ENCODE assay signal across 8 cellular contexts in the genomic region with DNA sequence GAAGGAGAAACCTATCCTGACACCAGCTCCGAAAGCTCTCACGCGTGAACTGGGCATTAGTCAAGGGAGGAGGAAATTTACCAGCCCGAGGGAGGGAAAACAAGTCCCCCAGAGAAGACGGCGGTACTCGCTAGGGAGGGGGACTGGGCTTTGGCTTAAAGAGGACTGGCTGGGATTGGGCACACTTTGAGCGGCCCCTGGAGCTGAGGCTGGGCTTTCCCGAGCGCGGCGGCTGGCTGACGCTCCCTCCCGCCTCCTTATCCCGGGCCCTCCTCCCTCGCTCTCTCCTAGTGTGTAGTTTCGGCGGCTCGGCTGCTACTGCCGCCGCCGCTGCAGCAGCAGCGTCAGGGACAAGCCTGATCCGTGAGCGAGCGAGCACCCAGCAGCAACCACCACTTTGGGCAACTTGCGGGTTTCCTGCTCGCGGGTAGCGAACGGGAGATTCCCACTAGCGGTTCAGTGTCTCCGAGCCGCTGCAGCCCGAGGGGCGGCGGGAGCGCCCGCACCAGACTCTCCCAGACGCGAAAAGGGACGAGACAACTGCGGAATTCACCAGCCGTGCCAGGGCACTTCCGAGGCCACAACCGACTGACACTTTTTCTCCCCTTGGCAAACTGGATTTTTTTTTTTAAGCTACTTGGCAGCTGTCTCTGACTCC. TPM values are rescaled to one million over a fixed set of nuclear protein-coding genes. Genes with fewer than 3 reads are reported as not detected.
DNase-seq lines count a peak whose midpoint lies in the region; TF ChIP-seq lines count a peak whose summit lies in the region.

No MANE protein-coding gene starts in this region.

- H2AFZ ChIP-seq in GM23248: peak overlapping the region; percentile 73

- peak overlapping the region; percentile 93 for H3K4me2 ChIP-seq in GM23248 (ENCODE audit: unreplicated experiment)

- H3K27me3 ChIP-seq in GM23248 (replicated peaks; ENCODE audit: insufficient read depth) (peaks cover 48% of the 10 kb centered on the region), SJCRH30 (no peaks in the 10 kb centered on the region), uterus (no peaks in the 10 kb centered on the region)

- TF ChIP-seq POLR2A in uterus (IDR thresholded peaks at IDR 0.05): peak in 1 of 2 donors; percentile 22

- H3K4me1 ChIP-seq in GM23248 (ENCODE audit: insufficient read depth): peaks cover 3% of the 10 kb centered on the region; the same call in 1 of the 2 replicates
- H3K4me1 ChIP-seq in SJCRH30: peaks cover 7% of the 10 kb centered on the region
- peaks cover 3% of the 10 kb centered on the region for H3K4me1 ChIP-seq in mesodermal cell (ENCODE audit: control insufficient read depth, insufficient read depth, low read length, poor library complexity, severe bottlenecking)
- H3K4me1 ChIP-seq in uterus: no peaks in the 10 kb centered on the region

- peak overlapping the region; percentile 50 for H3K4me3 ChIP-seq in AG10803 (ENCODE audit: low read length)
- peak overlapping the region; percentile 72 for H3K4me3 ChIP-seq in GM23248
- H3K4me3 ChIP-seq in SJCRH30: peak overlapping the region; percentile 82
- H3K4me3 ChIP-seq in epithelial cell of proximal tubule (ENCODE audit: low read depth, low read length): peak overlapping the region; percentile 47
- peak overlapping the region; percentile 73 for H3K4me3 ChIP-seq in mesodermal cell (ENCODE audit: extremely low read depth, insufficient read depth, low read length, poor library complexity, severe bottlenecking)
- H3K4me3 ChIP-seq in uterus: peak overlapping the region; percentile 55 to 62

- no peaks in the 10 kb centered on the region for H3K79me2 ChIP-seq in GM23248 (ENCODE audit: insufficient read depth)

- no peaks in the 10 kb centered on the region for H4K20me1 ChIP-seq in GM23248 (ENCODE audit: insufficient read depth)

- DNase-seq in AG10803 (ENCODE audit: low read depth) (peak; percentile 13), GM23248 (peak; percentile 67), SJCRH30 (peak; percentile 89 to 90), epithelial cell of proximal tubule (ENCODE audit: low read depth) (no peak), uterus (peak; percentile 55 to 66), cortex of kidney (lab: John Stamatoyannopoulos, UW) (no peak), OCI-M2 (lab: John Stamatoyannopoulos, UW; ENCODE audit: unreplicated experiment) (no peak)

- H3K9me2 ChIP-seq in GM23248 (ENCODE audit: insufficient read depth): no peaks in the 10 kb centered on the region

- H3K36me3 ChIP-seq in GM23248 (ENCODE audit: low read depth): no peaks in the 10 kb centered on the region
- H3K36me3 ChIP-seq in SJCRH30: peaks cover 29% of the 10 kb centered on the region
- H3K36me3 ChIP-seq in mesodermal cell (ENCODE audit: control insufficient read depth, insufficient read depth, low read length): peaks cover 20% of the 10 kb centered on the region
- H3K36me3 ChIP-seq in uterus: no peaks in the 10 kb centered on the region

- in situ Hi-C loops in GM23248 (cut with MboI): no loop called here

- no peak for TF ChIP-seq CTCF in AG10803 (conservative IDR thresholded peaks at IDR 0.05; ENCODE audit: low read length)
- TF ChIP-seq CTCF in epithelial cell of proximal tubule (conservative IDR thresholded peaks at IDR 0.05; ENCODE audit: low read depth, low read length): no peak
- TF ChIP-seq CTCF in uterus (IDR thresholded peaks at IDR 0.05): no peak

- H3K27ac ChIP-seq in GM23248 (no peak overlapping the region), SJCRH30 (peak overlapping the region; percentile 92), mesodermal cell (ENCODE audit: low read depth, low read length, severe bottlenecking) (peak overlapping the region; percentile 97), uterus (peak overlapping the region; percentile 75 to 86)

- WGBS in GM23248 (ENCODE audit: low coverage in 1 of 2, low lambda C conversion rate in 2 of 2, missing lambda C conversion rate in 2 of 2), 2 experiments: 2% methylated on average over 38 to 46 of the region's 46 CpGs
- WGBS in mesodermal cell (ENCODE audit: insufficient coverage in 2 of 2), 2 experiments: 0% methylated on average over 27 to 46 of the region's 46 CpGs

- H3K9me3 ChIP-seq in GM23248 (ENCODE audit: low read depth): no peaks in the 10 kb centered on the region
- no peaks in the 10 kb centered on the region for H3K9me3 ChIP-seq in SJCRH30 (replicated peaks)
- no peaks in the 10 kb centered on the region for H3K9me3 ChIP-seq in mesodermal cell (ENCODE audit: control insufficient read depth, low read length)
- H3K9me3 ChIP-seq in uterus: no peaks in the 10 kb centered on the region

- intact Hi-C loops in uterus (cut with DNase I; ENCODE audit: low total_unique reads): no loop called here

- H3F3A ChIP-seq in GM23248 (ENCODE audit: insufficient read depth): no peaks in the 10 kb centered on the region

- no peak overlapping the region for H3K9ac ChIP-seq in GM23248

RNA-seq across cellular contexts. Expression of gene PCDH7, which starts 0.7 kb away (rescaled TPM):
- total RNA-seq in GM23248 (2014; rRNA removed; shearing (Covaris generic)): 0.38 and 1.1 TPM in 2 replicates
- polyA plus RNA-seq in GM23248 (2016; fragmentation: Nextera tagmentation; extraction: Ambion mirVana): 0.15 and 0.24 TPM in 2 replicates
- total RNA-seq in SJCRH30 (2014; rRNA removed; shearing (Covaris generic)): 135 and 150 TPM in 2 replicates
- total RNA-seq in epithelial cell of proximal tubule (1.9 and 3.0 TPM in 2 replicates), uterus (100 to 1,000 TPM in 1 of 4 donors, 10 to 100 TPM in 3; 38.2 to 135 (median 62.6) TPM)
- polyA plus RNA-seq in mesodermal cell (2013, experiment 1 of 2): 46.1 TPM
- polyA plus RNA-seq in mesodermal cell (2013, experiment 2 of 2): 39.3 TPM

Comparison
In these comparisons a context has a peak if more than half of its experiments do, and no peak if none do; other contexts are left out.
1. DNase-seq: peak in AG10803 (single experiment), GM23248 (single experiment), SJCRH30 (2 of 2) and uterus (2 of 2); none in epithelial cell of proximal tubule (single experiment), cortex of kidney (single experiment) and OCI-M2 (single experiment).
2. Peak in every context shown above with its lines, with median percentiles within 50 percentile points of each other: H3K4me3 ChIP-seq.